In the genomic region with DNA sequence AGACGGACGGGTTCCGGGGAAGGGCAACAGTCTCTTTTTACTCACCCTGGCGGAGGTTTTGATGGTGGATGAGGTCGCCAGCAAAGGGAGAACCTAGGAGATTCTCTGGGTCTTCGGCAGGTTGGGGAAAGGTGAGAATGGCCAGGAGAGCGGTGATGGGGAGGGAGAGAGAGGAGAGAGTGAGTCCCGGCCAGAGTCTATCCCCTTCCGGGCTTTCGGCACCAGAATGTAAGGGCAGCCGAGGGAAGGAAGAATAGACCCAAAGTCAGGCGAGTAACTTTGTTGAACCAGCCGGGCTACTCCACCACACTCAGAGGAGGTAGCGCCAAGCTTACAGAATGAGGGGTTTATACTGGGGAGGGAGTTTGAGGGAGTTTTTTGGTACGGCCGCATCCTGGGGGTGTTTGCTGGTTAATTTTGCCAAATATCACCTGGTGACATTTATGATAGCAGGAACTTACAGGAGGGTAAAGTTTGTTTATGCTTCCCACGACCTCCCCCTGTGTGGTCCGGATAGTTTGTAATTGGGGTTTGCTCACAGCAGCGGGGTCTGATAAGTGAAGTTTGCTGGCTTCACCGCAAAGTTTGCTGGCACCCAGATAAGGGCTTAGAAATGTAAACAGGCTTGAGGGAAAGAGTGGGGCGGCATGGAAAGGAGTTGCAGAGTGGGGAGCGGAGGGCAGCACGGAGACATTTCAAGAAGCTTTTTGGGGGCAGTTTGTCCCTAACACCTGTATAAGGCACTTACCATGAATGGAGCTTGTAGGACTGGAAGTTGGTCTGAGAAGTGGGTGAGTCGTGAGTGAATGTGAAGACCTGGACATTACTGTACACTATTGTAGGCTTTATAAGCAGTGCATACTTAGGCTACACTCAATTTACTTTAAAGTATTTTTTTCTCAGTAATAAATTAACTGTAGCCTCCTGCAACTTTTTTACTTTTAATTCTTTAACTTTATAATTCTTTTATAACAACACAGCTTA, we compare ENCODE assay signal across 1 cellular context.
TF ChIP-seq lines count a peak whose summit lies in the region.

No MANE protein-coding gene starts in this region.

TF ChIP-seq in K562, 482 proteins besides CTCF, POLR2A, EP300 and RAD21 (continued from another document and continues in another):
- TF ChIP-seq HMGXB4 (CRISPR knock-in tag; IDR thresholded peaks at IDR 0.05) (no peak), NR2F6 (CRISPR knock-in tag; IDR thresholded peaks at IDR 0.05) (no peak), POLR2H (tag; IDR thresholded peaks at IDR 0.05; ENCODE audit: low read depth) (no peak), ZNF696 (CRISPR knock-in tag; conservative IDR thresholded peaks at IDR 0.05) (no peak), RBM22 (IDR thresholded peaks at IDR 0.05; ENCODE audit: low read depth, low read length, poor library complexity, severe bottlenecking) (no peak), LARP7 (IDR thresholded peaks at IDR 0.05) (no peak), ZNF75A (CRISPR knock-in tag; IDR thresholded peaks at IDR 0.05) (no peak), POLR2AphosphoS2 (IDR thresholded peaks at IDR 0.05; ENCODE audit: low read length) (no peak), ZBTB17 (CRISPR knock-in tag; IDR thresholded peaks at IDR 0.05) (no peak), CEBPG (CRISPR knock-in tag; IDR thresholded peaks at IDR 0.05) (no peak), CEBPG (tag; conservative IDR thresholded peaks at IDR 0.05 in 1 of 2, IDR thresholded peaks at IDR 0.05 in 1 of 2) (no peak), PATZ1 (CRISPR knock-in tag; IDR thresholded peaks at IDR 0.05; ENCODE audit: borderline replicate concordance) (no peak), KHSRP (IDR thresholded peaks at IDR 0.05) (peak; percentile 82), ZNF282 (CRISPR knock-in tag; IDR thresholded peaks at IDR 0.05) (no peak), EGR1 (conservative IDR thresholded peaks at IDR 0.05) (peak; percentile 85), PRMT5 (CRISPR knock-in tag; IDR thresholded peaks at IDR 0.05) (no peak), TCF7L2 (IDR thresholded peaks at IDR 0.05; ENCODE audit: low read depth, low read length) (peak; percentile 61; the same call in 1 of the 2 replicates), HMGN3 (IDR thresholded peaks at IDR 0.05; ENCODE audit: borderline replicate concordance, extremely low read depth, insufficient read length, low read depth, low read length) (no peak)
- TF ChIP-seq, protein P1, sequence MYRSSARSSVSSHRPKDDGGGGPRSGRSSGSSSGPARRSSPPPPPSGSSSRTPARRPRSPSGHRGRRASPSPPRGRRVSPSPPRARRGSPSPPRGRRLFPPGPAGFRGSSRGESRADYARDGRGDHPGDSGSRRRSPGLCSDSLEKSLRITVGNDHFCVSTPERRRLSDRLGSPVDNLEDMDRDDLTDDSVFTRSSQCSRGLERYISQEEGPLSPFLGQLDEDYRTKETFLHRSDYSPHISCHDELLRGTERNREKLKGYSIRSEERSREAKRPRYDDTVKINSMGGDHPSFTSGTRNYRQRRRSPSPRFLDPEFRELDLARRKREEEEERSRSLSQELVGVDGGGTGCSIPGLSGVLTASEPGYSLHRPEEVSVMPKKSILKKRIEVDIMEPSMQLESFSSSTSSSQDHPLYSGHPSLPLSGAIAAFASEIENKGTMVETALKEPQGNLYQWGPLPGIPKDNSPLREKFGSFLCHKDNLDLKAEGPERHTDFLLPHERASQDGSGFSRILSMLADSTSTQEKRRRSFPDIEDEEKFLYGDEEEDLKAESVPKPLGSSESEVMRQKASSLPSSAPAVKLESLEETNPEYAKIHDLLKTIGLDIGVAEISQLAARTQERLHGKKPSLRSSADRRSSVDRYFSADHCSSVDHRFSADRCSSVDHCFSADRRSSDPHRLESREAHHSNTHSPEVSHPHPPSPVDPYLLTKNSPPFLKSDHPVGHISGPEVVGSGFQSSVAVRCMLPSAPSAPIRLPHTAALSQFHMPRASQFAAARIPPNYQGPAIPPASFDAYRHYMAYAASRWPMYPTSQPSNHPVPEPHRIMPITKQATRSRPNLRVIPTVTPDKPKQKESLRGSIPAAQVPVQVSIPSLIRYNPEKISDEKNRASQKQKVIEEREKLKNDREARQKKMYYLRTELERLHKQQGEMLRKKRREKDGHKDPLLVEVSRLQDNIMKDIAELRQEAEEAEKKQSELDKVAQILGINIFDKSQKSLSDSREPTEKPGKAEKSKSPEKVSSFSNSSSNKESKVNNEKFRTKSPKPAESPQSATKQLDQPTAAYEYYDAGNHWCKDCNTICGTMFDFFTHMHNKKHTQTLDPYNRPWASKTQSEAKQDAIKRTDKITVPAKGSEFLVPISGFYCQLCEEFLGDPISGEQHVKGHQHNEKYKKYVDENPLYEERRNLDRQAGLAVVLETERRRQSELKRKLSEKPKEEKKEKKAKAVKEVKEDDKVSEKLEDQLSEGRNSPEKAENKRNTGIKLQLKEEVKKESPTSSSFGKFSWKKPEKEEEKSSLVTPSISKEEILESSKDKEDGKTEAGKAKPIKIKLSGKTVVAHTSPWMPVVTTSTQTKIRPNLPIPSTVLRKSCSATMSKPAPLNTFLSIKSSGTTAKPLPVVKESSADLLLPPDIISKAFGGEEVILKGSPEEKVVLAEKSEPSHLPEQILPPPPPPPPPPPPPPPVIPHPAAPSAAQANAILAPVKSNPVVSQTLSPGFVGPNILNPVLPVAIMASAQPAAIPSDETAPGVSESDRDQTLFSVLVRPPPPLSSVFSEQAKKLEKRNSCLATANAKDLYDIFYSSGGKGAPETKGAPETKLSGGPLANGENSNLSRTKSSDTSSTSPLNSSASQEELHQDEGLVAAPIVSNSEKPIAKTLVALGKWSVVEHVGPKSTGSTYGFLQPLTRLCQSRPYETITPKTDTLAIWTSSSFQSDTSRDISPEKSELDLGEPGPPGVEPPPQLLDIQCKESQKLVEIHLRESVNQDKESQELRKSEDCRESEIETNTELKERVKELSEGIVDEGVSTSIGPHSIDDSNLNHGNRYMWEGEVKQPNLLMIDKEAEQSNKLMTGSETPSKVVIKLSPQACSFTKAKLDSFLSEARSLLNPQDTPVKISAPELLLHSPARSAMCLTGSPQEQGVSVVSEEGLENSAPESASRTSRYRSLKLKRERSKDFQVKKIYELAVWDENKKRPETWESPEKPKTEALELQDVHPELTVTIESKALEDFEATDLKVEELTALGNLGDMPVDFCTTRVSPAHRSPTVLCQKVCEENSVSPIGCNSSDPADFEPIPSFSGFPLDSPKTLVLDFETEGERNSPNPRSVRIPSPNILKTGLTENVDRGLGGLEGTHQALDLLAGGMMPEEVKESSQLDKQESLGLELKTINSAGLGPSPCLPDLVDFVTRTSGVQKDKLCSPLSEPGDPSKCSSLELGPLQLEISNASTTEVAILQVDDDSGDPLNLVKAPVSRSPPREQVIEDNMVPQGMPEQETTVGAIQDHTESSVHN (IDR thresholded peaks at IDR 0.05; ENCODE audit: borderline replicate concordance in 1 of 2, low read depth in 1 of 2), result no peak
- TF ChIP-seq, protein P2, sequence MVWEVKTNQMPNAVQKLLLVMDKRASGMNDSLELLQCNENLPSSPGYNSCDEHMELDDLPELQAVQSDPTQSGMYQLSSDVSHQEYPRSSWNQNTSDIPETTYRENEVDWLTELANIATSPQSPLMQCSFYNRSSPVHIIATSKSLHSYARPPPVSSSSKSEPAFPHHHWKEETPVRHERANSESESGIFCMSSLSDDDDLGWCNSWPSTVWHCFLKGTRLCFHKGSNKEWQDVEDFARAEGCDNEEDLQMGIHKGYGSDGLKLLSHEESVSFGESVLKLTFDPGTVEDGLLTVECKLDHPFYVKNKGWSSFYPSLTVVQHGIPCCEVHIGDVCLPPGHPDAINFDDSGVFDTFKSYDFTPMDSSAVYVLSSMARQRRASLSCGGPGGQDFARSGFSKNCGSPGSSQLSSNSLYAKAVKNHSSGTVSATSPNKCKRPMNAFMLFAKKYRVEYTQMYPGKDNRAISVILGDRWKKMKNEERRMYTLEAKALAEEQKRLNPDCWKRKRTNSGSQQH (CRISPR knock-in tag; IDR thresholded peaks at IDR 0.05), result 0 out of 2 replicates have a peak, but pooled peaks have one; percentile 37
- TF ChIP-seq, protein P3, sequence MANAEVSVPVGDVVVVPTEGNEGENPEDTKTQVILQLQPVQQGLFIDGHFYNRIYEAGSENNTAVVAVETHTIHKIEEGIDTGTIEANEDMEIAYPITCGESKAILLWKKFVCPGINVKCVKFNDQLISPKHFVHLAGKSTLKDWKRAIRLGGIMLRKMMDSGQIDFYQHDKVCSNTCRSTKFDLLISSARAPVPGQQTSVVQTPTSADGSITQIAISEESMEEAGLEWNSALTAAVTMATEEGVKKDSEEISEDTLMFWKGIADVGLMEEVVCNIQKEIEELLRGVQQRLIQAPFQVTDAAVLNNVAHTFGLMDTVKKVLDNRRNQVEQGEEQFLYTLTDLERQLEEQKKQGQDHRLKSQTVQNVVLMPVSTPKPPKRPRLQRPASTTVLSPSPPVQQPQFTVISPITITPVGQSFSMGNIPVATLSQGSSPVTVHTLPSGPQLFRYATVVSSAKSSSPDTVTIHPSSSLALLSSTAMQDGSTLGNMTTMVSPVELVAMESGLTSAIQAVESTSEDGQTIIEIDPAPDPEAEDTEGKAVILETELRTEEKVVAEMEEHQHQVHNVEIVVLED (CRISPR knock-in tag; IDR thresholded peaks at IDR 0.05), result no peak
- TF ChIP-seq, protein P4, sequence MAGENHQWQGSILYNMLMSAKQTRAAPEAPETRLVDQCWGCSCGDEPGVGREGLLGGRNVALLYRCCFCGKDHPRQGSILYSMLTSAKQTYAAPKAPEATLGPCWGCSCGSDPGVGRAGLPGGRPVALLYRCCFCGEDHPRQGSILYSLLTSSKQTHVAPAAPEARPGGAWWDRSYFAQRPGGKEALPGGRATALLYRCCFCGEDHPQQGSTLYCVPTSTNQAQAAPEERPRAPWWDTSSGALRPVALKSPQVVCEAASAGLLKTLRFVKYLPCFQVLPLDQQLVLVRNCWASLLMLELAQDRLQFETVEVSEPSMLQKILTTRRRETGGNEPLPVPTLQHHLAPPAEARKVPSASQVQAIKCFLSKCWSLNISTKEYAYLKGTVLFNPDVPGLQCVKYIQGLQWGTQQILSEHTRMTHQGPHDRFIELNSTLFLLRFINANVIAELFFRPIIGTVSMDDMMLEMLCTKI (IDR thresholded peaks at IDR 0.05; ENCODE audit: partially characterized antibody), result no peak
